In the genomic region with DNA sequence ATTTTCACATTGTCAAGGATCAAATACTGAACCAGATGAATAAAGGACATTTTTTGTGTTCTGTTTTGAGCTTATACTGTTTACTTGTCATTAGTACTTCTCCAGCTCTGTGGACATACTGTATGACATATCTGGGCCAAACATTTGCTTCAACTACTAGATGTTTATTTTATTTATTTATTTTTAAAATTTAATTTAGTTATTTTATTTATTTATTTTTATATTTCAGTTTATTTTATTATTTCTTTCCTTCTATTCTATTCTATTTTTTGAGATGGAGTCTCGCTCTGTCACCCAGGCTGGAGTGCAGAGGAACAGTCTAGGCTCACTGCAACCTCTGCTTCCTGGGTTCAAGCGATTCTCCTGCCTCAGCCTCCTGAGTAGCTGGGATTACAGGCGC, we compare ENCODE assay signal across 1 cellular context.
TF ChIP-seq lines count a peak whose summit lies in the region.

No MANE protein-coding gene starts in this region.

TF ChIP-seq in A549, 52 proteins besides CTCF, POLR2A, EP300 and RAD21 (continued from another document):
- TF ChIP-seq HMGXB4 (CRISPR knock-in tag; IDR thresholded peaks at IDR 0.05; ENCODE audit: borderline replicate concordance) = no peak
- TF ChIP-seq, protein P1, sequence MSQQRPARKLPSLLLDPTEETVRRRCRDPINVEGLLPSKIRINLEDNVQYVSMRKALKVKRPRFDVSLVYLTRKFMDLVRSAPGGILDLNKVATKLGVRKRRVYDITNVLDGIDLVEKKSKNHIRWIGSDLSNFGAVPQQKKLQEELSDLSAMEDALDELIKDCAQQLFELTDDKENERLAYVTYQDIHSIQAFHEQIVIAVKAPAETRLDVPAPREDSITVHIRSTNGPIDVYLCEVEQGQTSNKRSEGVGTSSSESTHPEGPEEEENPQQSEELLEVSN (IDR thresholded peaks at IDR 0.05; ENCODE audit: borderline replicate concordance, low read depth) = no peak
- no peak for TF ChIP-seq BCL3 (IDR thresholded peaks at IDR 0.05)
- TF ChIP-seq CBX8 (IDR thresholded peaks at IDR 0.05) = no peak
